Comparison of ENCODE assay signal across 12 cellular contexts in the genomic region with DNA sequence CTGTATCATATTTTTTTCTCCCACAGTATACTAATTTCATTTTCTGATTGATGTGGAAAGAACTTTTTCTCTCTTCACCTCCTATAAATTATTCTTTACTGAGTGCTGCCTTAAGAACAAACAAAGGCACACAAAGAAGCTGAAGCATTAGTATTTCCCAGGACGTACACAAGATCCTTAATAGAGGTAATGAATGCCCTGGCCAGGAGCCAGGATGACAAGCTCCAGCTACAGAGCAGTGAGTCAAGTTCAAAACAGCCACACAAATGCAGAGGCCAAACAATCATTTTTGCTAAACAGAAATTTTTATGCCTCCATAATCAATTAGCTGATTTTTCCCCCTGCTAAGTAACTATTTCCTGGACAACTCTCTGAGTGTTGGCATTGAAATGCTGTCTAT.
A peak's percentile ranks its signal among the peaks of the same experiment; 100 is the strongest.
DNase-seq lines count a peak whose midpoint lies in the region; ATAC-seq and TF ChIP-seq lines count a peak whose summit lies in the region.
"Had no signal": no experiment of that assay in that cellular context is flagged by ENCODE, and none has a peak within 500 bp of the region (broad histone marks: within the 10 kb centered on the region; RNA-seq: fewer than 3 reads in every experiment).

No MANE protein-coding gene starts in this region.

- intact Hi-C loops in right cardiac atrium (cut with DNase I), result no loop called here

- no peak for ATAC-seq in right cardiac atrium
- no peak for ATAC-seq in HG03108 (IDR thresholded peaks at IDR 0.05; ENCODE audit: unreplicated experiment)
- no peak for ATAC-seq in GM21390 (IDR thresholded peaks at IDR 0.05; ENCODE audit: unreplicated experiment)
- ATAC-seq: activated CD8-positive, alpha-beta memory T cell treated with anti-CD3 and anti-CD28 coated beads, Interleukin-2, amount 10 ng/mL, durations not matched to agents 7 days and 5 days; left colon had no signal

- DNase-seq in AG10803 (ENCODE audit: low read depth), result peak; percentile 13
- DNase-seq in M059J (ENCODE audit: low read depth), result peak; percentile 1
- peak; percentile 61 to 75 for DNase-seq in SJCRH30
- peak in 2 of 3 donors; percentile 28 to 69 for DNase-seq in right cardiac atrium
- DNase-seq in effector memory CD4-positive, alpha-beta T cell, result no peak
- DNase-seq in Peyer's patch, result no peak
- DNase-seq: activated CD8-positive, alpha-beta memory T cell treated with anti-CD3 and anti-CD28 coated beads, Interleukin-2, amount 10 ng/mL, durations not matched to agents 7 days and 5 days; C1 segment of cervical spinal cord; cortex of kidney had no signal

- no peaks in the 10 kb centered on the region for H3K36me3 ChIP-seq in SJCRH30
- H3K36me3 ChIP-seq in effector memory CD4-positive, alpha-beta T cell (ENCODE audit: control insufficient read depth, insufficient read depth, low read length), result no peaks in the 10 kb centered on the region
- H3K36me3 ChIP-seq in Peyer's patch, result no peaks in the 10 kb centered on the region

- H3K27ac ChIP-seq in SJCRH30 (peak overlapping the region; percentile 22; the same call in 1 of the 2 replicates), right cardiac atrium (ENCODE audit: low read length) (no peak overlapping the region), Peyer's patch (no peak overlapping the region)
- H3K27ac ChIP-seq in effector memory CD4-positive, alpha-beta T cell (ENCODE audit: insufficient read depth, low read length, poor library complexity, severe bottlenecking), result no peak overlapping the region

- no peaks in the 10 kb centered on the region for H3K27me3 ChIP-seq in SJCRH30
- no peaks in the 10 kb centered on the region for H3K27me3 ChIP-seq in right cardiac atrium (ENCODE audit: control insufficient read depth, insufficient read depth)
- no peaks in the 10 kb centered on the region for H3K27me3 ChIP-seq in effector memory CD4-positive, alpha-beta T cell (replicated peaks; ENCODE audit: control insufficient read depth, insufficient read depth, low read length, poor library complexity, severe bottlenecking)
- no peaks in the 10 kb centered on the region for H3K27me3 ChIP-seq in Peyer's patch

- TF ChIP-seq CTCF in AG10803 (conservative IDR thresholded peaks at IDR 0.05; ENCODE audit: low read length), result no peak
- TF ChIP-seq CTCF in Peyer's patch (IDR thresholded peaks at IDR 0.05), result no peak

- TF ChIP-seq POLR2A in Peyer's patch (IDR thresholded peaks at IDR 0.05), result no peak

- H3K9me3 ChIP-seq in SJCRH30 (replicated peaks) (no peaks in the 10 kb centered on the region), right cardiac atrium (ENCODE audit: control insufficient read depth, low read length) (no peaks in the 10 kb centered on the region), Peyer's patch (no peaks in the 10 kb centered on the region)
- no peaks in the 10 kb centered on the region for H3K9me3 ChIP-seq in effector memory CD4-positive, alpha-beta T cell (ENCODE audit: control insufficient read depth, low read length)

- peaks cover 7% of the 10 kb centered on the region for H3K4me1 ChIP-seq in SJCRH30
- H3K4me1 ChIP-seq in right cardiac atrium (ENCODE audit: control insufficient read depth, insufficient read depth, low read length), result no peaks in the 10 kb centered on the region
- no peaks in the 10 kb centered on the region for H3K4me1 ChIP-seq in effector memory CD4-positive, alpha-beta T cell (ENCODE audit: control insufficient read depth, insufficient read depth, low read length, poor library complexity, severe bottlenecking)
- H3K4me1 ChIP-seq in Peyer's patch, result no peaks in the 10 kb centered on the region

- H3K4me3 ChIP-seq in AG10803 (ENCODE audit: low read length) (no peak overlapping the region), SJCRH30 (no peak overlapping the region), right cardiac atrium (ENCODE audit: low read length) (no peak overlapping the region), Peyer's patch (no peak overlapping the region)
- no peak overlapping the region for H3K4me3 ChIP-seq in effector memory CD4-positive, alpha-beta T cell (ENCODE audit: insufficient read depth, low read depth, low read length, poor library complexity, severe bottlenecking)

- WGBS in right cardiac atrium, result 6% methylated on average over 1 of the region's 1 CpG

Comparison
In these comparisons a context has a peak if more than half of its experiments do, and no peak if none do; other contexts are left out.
1. DNase-seq: peak in AG10803 (single experiment), M059J (single experiment), SJCRH30 (2 of 2) and right cardiac atrium (2 of 3); none in effector memory CD4-positive, alpha-beta T cell (0 of 3) and Peyer's patch (0 of 3).